17 cellular contexts compared by ENCODE assay signal in genomic region chr2:133801956-133802355, GRCh38.
"Had no signal": no experiment of that assay in that cellular context is flagged by ENCODE, and none has a peak within 500 bp of the region (broad histone marks: within the 10 kb centered on the region; RNA-seq: fewer than 3 reads in every experiment).

No MANE protein-coding gene starts in this region.

- H3K4me1 ChIP-seq: gastrocnemius medialis, upper lobe of right lung had no signal

- ATAC-seq: activated naive CD8-positive, alpha-beta T cell treated with anti-CD3 and anti-CD28 coated beads, Interleukin-2, amount 50 U/mL, for 24 hours; gastrocnemius medialis; natural killer cell treated with Interleukin-12 subunit alpha and Interleukin-12 subunit beta and Interleukin-15 and Interleukin-18, amount 100 ng/mL, for 72 hours; upper lobe of right lung had no signal

- H3K36me3 ChIP-seq: gastrocnemius medialis, upper lobe of right lung had no signal

- H3K27me3 ChIP-seq: gastrocnemius medialis, upper lobe of right lung had no signal

- H3K4me3 Mint-ChIP-seq: activated CD4-positive, alpha-beta T cell treated with anti-CD3 and anti-CD28 coated beads, Interleukin-2, amount 10 ng/mL, durations not matched to agents 7 days and 5 days; activated naive CD4-positive, alpha-beta T cell treated with anti-CD3 and anti-CD28 coated beads, Interleukin-2, amount 10 ng/mL, durations not matched to agents 7 days and 5 days; activated naive CD8-positive, alpha-beta T cell treated with anti-CD3 and anti-CD28 coated beads, Interleukin-2, amount 50 U/mL, for 24 hours; central memory CD8-positive, alpha-beta T cell; natural killer cell treated with Interleukin-12 subunit alpha and Interleukin-12 subunit beta and Interleukin-15 and Interleukin-18, amount 100 ng/mL, for 72 hours had no signal

- H3K27me3 Mint-ChIP-seq: activated CD4-positive, alpha-beta T cell treated with anti-CD3 and anti-CD28 coated beads, Interleukin-2, amount 10 ng/mL, durations not matched to agents 7 days and 5 days; activated naive CD4-positive, alpha-beta T cell treated with anti-CD3 and anti-CD28 coated beads, Interleukin-2, amount 10 ng/mL, durations not matched to agents 7 days and 5 days had no signal

- H3K4me3 ChIP-seq: gastrocnemius medialis, lung, upper lobe of right lung had no signal

- H3K9me3 ChIP-seq: gastrocnemius medialis, upper lobe of right lung had no signal

- H3K27ac Mint-ChIP-seq: activated CD4-positive, alpha-beta T cell treated with anti-CD3 and anti-CD28 coated beads, Interleukin-2, amount 10 ng/mL, durations not matched to agents 7 days and 5 days; activated naive CD4-positive, alpha-beta T cell treated with anti-CD3 and anti-CD28 coated beads, Interleukin-2, amount 10 ng/mL, durations not matched to agents 7 days and 5 days; activated naive CD8-positive, alpha-beta T cell treated with anti-CD3 and anti-CD28 coated beads, Interleukin-2, amount 50 U/mL, for 24 hours; natural killer cell treated with Interleukin-12 subunit alpha and Interleukin-12 subunit beta and Interleukin-15 and Interleukin-18, amount 100 ng/mL, for 72 hours had no signal

- H3K9me3 Mint-ChIP-seq: activated naive CD4-positive, alpha-beta T cell treated with anti-CD3 and anti-CD28 coated beads, Interleukin-2, amount 10 ng/mL, durations not matched to agents 7 days and 5 days; activated naive CD8-positive, alpha-beta T cell treated with anti-CD3 and anti-CD28 coated beads, Interleukin-2, amount 50 U/mL, for 24 hours; natural killer cell treated with Interleukin-12 subunit alpha and Interleukin-12 subunit beta and Interleukin-15 and Interleukin-18, amount 100 ng/mL, for 72 hours had no signal

- H3K36me3 Mint-ChIP-seq: activated naive CD4-positive, alpha-beta T cell treated with anti-CD3 and anti-CD28 coated beads, Interleukin-2, amount 10 ng/mL, durations not matched to agents 7 days and 5 days; natural killer cell treated with Interleukin-12 subunit alpha and Interleukin-12 subunit beta and Interleukin-15 and Interleukin-18, amount 100 ng/mL, for 72 hours had no signal

- DNase-seq: activated CD4-positive, alpha-beta T cell treated with anti-CD3 and anti-CD28 coated beads, Interleukin-2, amount 10 ng/mL, durations not matched to agents 7 days and 5 days; activated CD4-positive, CD25-positive, alpha-beta regulatory T cell; activated CD8-positive, alpha-beta memory T cell treated with anti-CD3 and anti-CD28 coated beads, Interleukin-2, amount 50 U/mL, for 4 hours; activated effector memory CD4-positive, alpha-beta T cell treated with Interleukin-2 at 50 U/mL for 16 hours; activated naive CD4-positive, alpha-beta T cell treated with anti-CD3 and anti-CD28 coated beads, Interleukin-2, amount 10 ng/mL, durations not matched to agents 7 days and 5 days; activated naive CD8-positive, alpha-beta T cell treated with anti-CD3 and anti-CD28 coated beads, Interleukin-2, amount 50 U/mL, for 24 hours; activated T-cell treated with anti-CD3 and anti-CD28 coated beads, Interleukin-2, amount 50 U/mL, for 48 hours; anterior cingulate cortex; effector CD4-positive, alpha-beta T cell; gastrocnemius medialis; posterior cingulate gyrus; stimulated activated CD8-positive, alpha-beta memory T cell treated with anti-CD3 and anti-CD28 coated beads, Interleukin-4, amount 100 ng/mL, for 48 hours; stimulated activated naive CD4-positive, alpha-beta T cell; upper lobe of right lung had no signal

- H3K4me1 Mint-ChIP-seq: activated CD4-positive, alpha-beta T cell treated with anti-CD3 and anti-CD28 coated beads, Interleukin-2, amount 10 ng/mL, durations not matched to agents 7 days and 5 days; activated naive CD4-positive, alpha-beta T cell treated with anti-CD3 and anti-CD28 coated beads, Interleukin-2, amount 10 ng/mL, durations not matched to agents 7 days and 5 days; activated naive CD8-positive, alpha-beta T cell treated with anti-CD3 and anti-CD28 coated beads, Interleukin-2, amount 50 U/mL, for 24 hours; central memory CD8-positive, alpha-beta T cell had no signal

- H3K27ac ChIP-seq: gastrocnemius medialis, upper lobe of right lung had no signal
